In the genomic region with DNA sequence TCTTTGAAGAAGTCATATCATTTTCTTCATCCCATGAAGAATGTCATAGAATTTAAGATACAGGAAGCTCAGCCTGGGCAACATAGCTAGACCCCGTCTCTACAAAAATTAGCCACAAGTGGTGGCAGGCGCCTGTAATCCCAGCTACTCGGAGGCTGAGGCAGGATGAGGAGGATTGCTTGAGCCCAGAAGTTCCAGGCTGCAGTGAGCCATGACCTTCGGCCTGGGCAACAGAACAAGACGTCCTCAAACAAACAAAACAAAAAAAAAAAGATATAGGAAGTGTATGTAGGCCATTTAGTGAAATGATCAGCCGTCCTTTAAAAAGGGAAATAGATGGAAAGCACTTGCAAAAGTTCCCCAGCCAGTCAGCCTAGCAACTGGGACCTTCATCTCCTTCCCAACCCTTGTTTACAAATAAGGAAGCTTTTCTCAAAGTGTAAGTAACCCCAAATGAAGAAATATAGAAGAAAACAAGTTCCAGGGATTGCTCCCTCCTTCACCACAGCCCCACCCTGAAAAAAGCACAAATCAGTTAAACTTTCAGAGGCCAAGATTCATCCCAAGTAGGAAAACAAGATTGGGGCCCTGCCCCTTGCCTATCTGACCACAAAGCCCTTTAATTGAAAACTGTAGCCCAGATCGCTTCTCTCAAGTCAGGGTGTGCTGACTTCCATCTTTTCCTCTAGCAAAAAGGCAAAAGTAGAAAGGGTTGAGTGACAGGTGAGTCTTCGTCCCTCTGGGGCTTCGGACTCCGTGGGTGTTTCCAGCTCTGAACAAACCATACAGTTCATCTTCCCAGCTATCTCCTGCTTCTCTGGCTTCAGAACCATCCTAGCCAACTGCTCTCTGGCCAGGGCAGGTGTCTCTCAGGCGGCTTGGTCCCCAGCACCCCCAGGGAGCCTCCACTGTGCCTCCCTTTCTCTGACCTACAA, we compare ENCODE assay signal across 8 cellular contexts. TPM values are rescaled to one million over a fixed set of nuclear protein-coding genes. Genes with fewer than 3 reads are reported as not detected.
DNase-seq lines count a peak whose midpoint lies in the region; ATAC-seq and TF ChIP-seq lines count a peak whose summit lies in the region.

No MANE protein-coding gene starts in this region.

- H3K4me1 ChIP-seq in CD4-positive, alpha-beta memory T cell (ENCODE audit: insufficient read depth, low read length): peaks cover 38% of the 10 kb centered on the region
- H3K4me1 ChIP-seq in OCI-LY7 (ENCODE audit: insufficient read depth, low read length, poor library complexity, severe bottlenecking) (peaks cover 6% of the 10 kb centered on the region), esophagus (ENCODE audit: control insufficient read depth in 2 of 2, insufficient read depth in 2 of 2, low read length in 1 of 2) (peaks cover 0 to 3% of the 10 kb centered on the region in 2 donors), neural progenitor cell (peaks cover 2% of the 10 kb centered on the region)

- POLR2A ChIA-PET in CD4-positive, alpha-beta memory T cell (lab: Charles Lee; ENCODE audit: partially characterized antibody): interaction anchor here (0.6 to 2.9 kb wide), 6 partner anchors 10 to 1518 kb away, joined by 3 to 10 read pairs (median 3); a partner anchor contains a TSS
- POLR2A ChIA-PET in OCI-LY7 (lab: Charles Lee): interaction anchor here (0.7 to 1.5 kb wide), 3 partner anchors 25 to 476 kb away, joined by 3 to 5 read pairs (median 5); no protein-coding TSS in a partner anchor

- no peak for DNase-seq in CD4-positive, alpha-beta memory T cell
- DNase-seq in OCI-LY7 (ENCODE audit: low spot score) (no peak), neural progenitor cell (ENCODE audit: low spot score) (no peak), HT-29 (ENCODE audit: low spot score) (no peak), NK-92 (lab: John Stamatoyannopoulos, UW; ENCODE audit: unreplicated experiment) (no peak), NCI-H2171 (lab: John Stamatoyannopoulos, UW) (no peak)

- H3K36me3 Mint-ChIP-seq in CD4-positive, alpha-beta memory T cell: peaks cover 0 to 1% of the 10 kb centered on the region in 2 donors
- no peaks in the 10 kb centered on the region for H3K36me3 Mint-ChIP-seq in neural progenitor cell

- peaks cover 8% of the 10 kb centered on the region for H3F3A ChIP-seq in neural progenitor cell (ENCODE audit: low read depth)

- H3K9ac ChIP-seq in neural progenitor cell: no peak overlapping the region

- TF ChIP-seq CTCF in OCI-LY7 (conservative IDR thresholded peaks at IDR 0.05; ENCODE audit: low read length) (no peak), neural progenitor cell (IDR thresholded peaks at IDR 0.05) (no peak)

- peak overlapping the region; percentile 47 to 76 for H3K4me3 ChIP-seq in CD4-positive, alpha-beta memory T cell (ENCODE audit: low read length in 2 of 2)
- peak overlapping the region; percentile 87 for H3K4me3 ChIP-seq in OCI-LY7 (ENCODE audit: low read depth, low read length, poor library complexity, severe bottlenecking)
- peak overlapping the region; percentile 72 to 76 for H3K4me3 ChIP-seq in esophagus (ENCODE audit: low read depth in 1 of 2, low read length in 2 of 2)
- H3K4me3 ChIP-seq in neural progenitor cell: peak overlapping the region; percentile 83

- peaks cover 17 to 49% (median 39%) of the 10 kb centered on the region in 4 donors for H3K4me1 Mint-ChIP-seq in CD4-positive, alpha-beta memory T cell
- peaks cover 5% of the 10 kb centered on the region for H3K4me1 Mint-ChIP-seq in neural progenitor cell

- peak overlapping the region; percentile 52 to 89 (median 81) for H3K27ac Mint-ChIP-seq in CD4-positive, alpha-beta memory T cell
- no peak overlapping the region for H3K27ac Mint-ChIP-seq in neural progenitor cell

- peak overlapping the region; percentile 83 to 87 (median 86) for H3K4me3 Mint-ChIP-seq in CD4-positive, alpha-beta memory T cell
- peak overlapping the region; percentile 84 for H3K4me3 Mint-ChIP-seq in neural progenitor cell

- no peaks in the 10 kb centered on the region for H3K79me2 ChIP-seq in OCI-LY7 (ENCODE audit: insufficient read depth, low read depth, low read length)
- no peaks in the 10 kb centered on the region for H3K79me2 ChIP-seq in neural progenitor cell (ENCODE audit: low read depth)

- no peaks in the 10 kb centered on the region for H3K9me2 ChIP-seq in OCI-LY7 (ENCODE audit: insufficient read depth, low read length)

- H3K9me3 ChIP-seq in CD4-positive, alpha-beta memory T cell (ENCODE audit: control insufficient read depth in 1 of 2, low read length in 2 of 2): no peaks in the 10 kb centered on the region
- no peaks in the 10 kb centered on the region for H3K9me3 ChIP-seq in OCI-LY7 (ENCODE audit: low read length)
- no peaks in the 10 kb centered on the region for H3K9me3 ChIP-seq in esophagus (ENCODE audit: control insufficient read depth in 2 of 2, insufficient read depth in 1 of 2, low read depth in 1 of 2, low read length in 1 of 2)
- no peaks in the 10 kb centered on the region for H3K9me3 ChIP-seq in neural progenitor cell (ENCODE audit: low read depth)

- CTCF ChIA-PET in CD4-positive, alpha-beta memory T cell (lab: Charles Lee; ENCODE audit: partially characterized antibody): interaction anchor here (0.8 to 3.6 kb wide), 9 partner anchors 11 to 228 kb away, joined by 3 to 12 read pairs (median 4); no protein-coding TSS in a partner anchor
- CTCF ChIA-PET in OCI-LY7 (lab: Charles Lee; ENCODE audit: unreplicated experiment): no interaction called here

- H2AFZ ChIP-seq in OCI-LY7 (ENCODE audit: low read length): peak overlapping the region; percentile 87
- peak overlapping the region; percentile 93 for H2AFZ ChIP-seq in neural progenitor cell (replicated peaks)

- H3K27ac ChIP-seq in CD4-positive, alpha-beta memory T cell (ENCODE audit: low read depth, low read length): peak overlapping the region; percentile 50
- H3K27ac ChIP-seq in OCI-LY7 (ENCODE audit: low read depth, low read length, poor library complexity, severe bottlenecking) (no peak overlapping the region), esophagus (ENCODE audit: low read depth in 2 of 2, low read length in 1 of 2) (peak overlapping the region in 1 of 2 donors; percentile 54), neural progenitor cell (no peak overlapping the region)

- H3K9me3 Mint-ChIP-seq in CD4-positive, alpha-beta memory T cell: peaks cover 0 to 3% (median 0%) of the 10 kb centered on the region in 8 donors
- no peaks in the 10 kb centered on the region for H3K9me3 Mint-ChIP-seq in neural progenitor cell

- H3K4me2 ChIP-seq in OCI-LY7 (ENCODE audit: low read length) (peak overlapping the region; percentile 84), neural progenitor cell (peak overlapping the region; percentile 91)

- no peaks in the 10 kb centered on the region for H3K27me3 Mint-ChIP-seq in CD4-positive, alpha-beta memory T cell
- peaks cover 17% of the 10 kb centered on the region for H3K27me3 Mint-ChIP-seq in neural progenitor cell (ENCODE audit: insufficient read depth, low read depth)

- BruUV-seq in OCI-LY7 (replicated peaks; lab: Mats Ljungman, UMichigan): no TSS peak

- H3K36me3 ChIP-seq in CD4-positive, alpha-beta memory T cell (ENCODE audit: insufficient read depth, low read length): no peaks in the 10 kb centered on the region
- H3K36me3 ChIP-seq in OCI-LY7 (ENCODE audit: insufficient read depth, low read length) (no peaks in the 10 kb centered on the region), esophagus (ENCODE audit: control insufficient read depth in 2 of 2, insufficient read depth in 2 of 2, low read length in 1 of 2) (no peaks in the 10 kb centered on the region), neural progenitor cell (no peaks in the 10 kb centered on the region)

- no peaks in the 10 kb centered on the region for H3K27me3 ChIP-seq in CD4-positive, alpha-beta memory T cell (ENCODE audit: insufficient read depth, low read length)
- H3K27me3 ChIP-seq in esophagus (ENCODE audit: control insufficient read depth in 1 of 2, insufficient read depth in 2 of 2, low read length in 2 of 2): no peaks in the 10 kb centered on the region
- H3K27me3 ChIP-seq in neural progenitor cell: peaks cover 36% of the 10 kb centered on the region

- no peak for ATAC-seq in HG03439 (IDR thresholded peaks at IDR 0.05; ENCODE audit: unreplicated experiment)

- 45 to 56% methylated on average over 11 of the region's 11 CpGs for WGBS in esophagus, 2 donors

- intact Hi-C loops in CD4-positive, alpha-beta memory T cell (cut with micrococcal nuclease): loop anchor here (1.0 kb wide), 1 partner anchor 259 kb away; no protein-coding TSS in a partner anchor
- intact Hi-C loops in OCI-LY7 (cut with micrococcal nuclease; ENCODE audit: unreplicated experiment): no loop called here

- H4K20me1 ChIP-seq in OCI-LY7 (ENCODE audit: insufficient read depth, low read length): no peaks in the 10 kb centered on the region
- no peaks in the 10 kb centered on the region for H4K20me1 ChIP-seq in neural progenitor cell (ENCODE audit: low read depth)

RNA-seq across cellular contexts. Expression of a gene that starts 1.2 kb away (rescaled TPM):
- total RNA-seq in CD4-positive, alpha-beta memory T cell: 1 to 10 TPM; 5.3 to 6.1 TPM
- 1 to 10 TPM; 6.9 to 8.7 TPM for polyA plus RNA-seq in CD4-positive, alpha-beta memory T cell
- total RNA-seq in OCI-LY7 (2014; rRNA removed; shearing (Covaris generic)): 0.70 and 2.7 TPM in 2 replicates
- 1.3 and 2.2 TPM in 2 replicates for total RNA-seq in OCI-LY7 (2022)
- 1 to 10 TPM; 4.9 to 7.4 TPM for polyA plus RNA-seq in esophagus
- total RNA-seq in neural progenitor cell (ENCODE audit: low replicate concordance): 0.34 and 1.7 TPM in 2 replicates
- total RNA-seq in HT-29 (2014; rRNA removed; shearing (Covaris generic)): 1.8 and 3.4 TPM in 2 replicates
